In the genomic region with DNA sequence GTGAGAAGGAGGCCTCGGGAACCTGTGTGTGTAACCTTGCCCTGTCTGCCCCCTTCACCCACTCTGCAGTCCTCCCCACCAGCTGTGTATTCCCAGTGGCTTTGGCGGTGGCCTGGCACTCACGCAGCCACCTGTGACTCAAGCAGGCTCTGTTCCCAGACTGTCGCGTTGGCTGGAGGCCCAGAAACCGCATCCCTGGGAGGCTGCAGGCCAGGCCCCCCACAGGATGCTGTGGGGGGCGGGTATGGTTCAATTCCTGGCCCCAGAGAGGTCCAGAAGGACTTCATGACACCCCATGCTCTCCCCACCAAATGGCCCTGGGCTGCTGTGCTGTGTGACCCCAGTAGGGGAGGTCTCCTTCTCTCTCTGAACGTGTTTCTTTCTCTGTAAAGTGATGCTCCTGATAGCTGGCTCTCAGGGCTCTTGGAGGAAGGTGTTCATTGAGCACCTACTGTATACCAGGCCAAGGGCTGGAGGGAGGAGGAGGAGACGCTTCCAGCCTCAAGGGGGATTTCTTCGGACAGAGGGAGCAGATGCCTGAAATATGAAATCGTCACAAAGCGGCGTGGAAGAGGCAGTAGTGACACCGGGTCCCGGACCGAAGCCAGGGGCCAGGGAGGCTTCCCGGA, we compare ENCODE assay signal across 13 cellular contexts. TPM values are rescaled to one million over a fixed set of nuclear protein-coding genes. Genes with fewer than 3 reads are reported as not detected.
DNase-seq lines count a peak whose midpoint lies in the region; ATAC-seq, FAIRE-seq and TF ChIP-seq lines count a peak whose summit lies in the region.
"Had no signal": no experiment of that assay in that cellular context is flagged by ENCODE, and none has a peak within 500 bp of the region (broad histone marks: within the 10 kb centered on the region; RNA-seq: fewer than 3 reads in every experiment).

No MANE protein-coding gene starts in this region.

- no peaks in the 10 kb centered on the region for H4K20me1 ChIP-seq in K562 (replicated peaks; ENCODE audit: control insufficient read depth, insufficient read depth, low read length)

- POLR2A ChIA-PET in K562 (lab: Yijun Ruan, JAX): interaction anchor here (0.5 to 0.6 kb wide), 3 partner anchors 119 to 251 kb away, joined by 3 read pairs; no protein-coding TSS in a partner anchor

- H3K79me2 ChIP-seq in K562 (ENCODE audit: control insufficient read depth, insufficient read depth, low read length): no peaks in the 10 kb centered on the region

- no peak overlapping the region for H3K27ac Mint-ChIP-seq in stimulated activated effector memory CD8-positive, alpha-beta T cell treated with anti-CD3 and anti-CD28 coated beads, Interleukin-12 subunit alpha, Interleukin-12 subunit beta, amount 100 ng/mL, for 72 hours

- 40% methylated on average over 17 of the region's 17 CpGs for WGBS in K562 (ENCODE audit: insufficient coverage, low coverage, missing lambda C conversion rate)
- WGBS in psoas muscle, 3 donors: 28 to 39% (median 32%) methylated on average over 17 of the region's 17 CpGs

- H3K4me2 ChIP-seq in K562 (ENCODE audit: insufficient read depth, low read length): no peak overlapping the region

- no peak overlapping the region for H3K27ac ChIP-seq in K562 (ENCODE audit: extremely low read depth, low read depth, low read length)
- H3K27ac ChIP-seq in psoas muscle: no peak overlapping the region
- H3K27ac ChIP-seq: tibial nerve had no signal

- H3K9me3 Mint-ChIP-seq in stimulated activated effector memory CD8-positive, alpha-beta T cell treated with anti-CD3 and anti-CD28 coated beads, Interleukin-12 subunit alpha, Interleukin-12 subunit beta, amount 100 ng/mL, for 72 hours: peaks cover 4% of the 10 kb centered on the region

- in situ Hi-C loops in K562 (cut with MboI): loop anchor here (10.0 kb wide), 1 partner anchor 75 kb away; the partner anchor contains the start of genes PLEKHJ1 and SF3A2

- H3K36me3 Mint-ChIP-seq in stimulated activated effector memory CD8-positive, alpha-beta T cell treated with anti-CD3 and anti-CD28 coated beads, Interleukin-12 subunit alpha, Interleukin-12 subunit beta, amount 100 ng/mL, for 72 hours: no peaks in the 10 kb centered on the region

- H3K4me1 Mint-ChIP-seq in stimulated activated effector memory CD8-positive, alpha-beta T cell treated with anti-CD3 and anti-CD28 coated beads, Interleukin-12 subunit alpha, Interleukin-12 subunit beta, amount 100 ng/mL, for 72 hours: peaks cover 10% of the 10 kb centered on the region

- H3K4me3 ChIP-seq in K562 (no peak overlapping the region), psoas muscle (no peak overlapping the region)
- H3K4me3 ChIP-seq: tibial nerve had no signal

- DNase-seq in NCI-H345 (lab: John Stamatoyannopoulos, UW) (peak; percentile 66), NCI-H345 treated with DMSO at 0.1 percent for 48 hours (lab: John Stamatoyannopoulos, UW; ENCODE audit: unreplicated experiment) (no peak), NCI-H2081 treated with DMSO at 0.1 percent for 48 hours (lab: John Stamatoyannopoulos, UW) (peak; percentile 15), K562 (ENCODE audit: extremely low read depth in 1 of 4, low spot score in 3 of 4) (no peak), psoas muscle (no peak)
- DNase-seq in stimulated activated effector memory CD8-positive, alpha-beta T cell treated with anti-CD3 and anti-CD28 coated beads, Interleukin-12 subunit alpha, Interleukin-12 subunit beta, amount 100 ng/mL, for 72 hours (ENCODE audit: low spot score in 2 of 2): no peak
- DNase-seq: ACHN, islet precursor cell, OCI-M1 had no signal

- no peak overlapping the region for H2AFZ ChIP-seq in K562 (ENCODE audit: low read depth, low read length)

- TF ChIP-seq RAD21 in K562 (CRISPR knock-in tag; conservative IDR thresholded peaks at IDR 0.05 in 1 of 2, IDR thresholded peaks at IDR 0.05 in 1 of 2): no peak

- H3K9ac ChIP-seq in K562 (ENCODE audit: insufficient read depth in 1 of 2, low read depth in 2 of 2, low read length in 2 of 2): 0 out of 4 replicates have a peak overlapping the region, but pooled peaks of 1 of the 2 experiments have one; percentile 43

- H3K27me3 ChIP-seq in K562 (ENCODE audit: control insufficient read depth in 2 of 2, insufficient read depth in 2 of 2, low read length in 2 of 2) (peaks cover 0 to 9% of the 10 kb centered on the region in 2 experiments; a peak in 2 of 5 replicates), psoas muscle (ENCODE audit: insufficient read depth in 3 of 3, low read length in 2 of 3) (peaks cover 0 to 14% (median 5%) of the 10 kb centered on the region in 3 donors)

- intact Hi-C loops in K562 (cut with micrococcal nuclease) (no loop called here), psoas muscle (cut with DNase I) (loop anchor here in 1 of 2 donors (10.0 kb wide), 1 partner anchor 75 kb away; the partner anchor contains the start of genes PLEKHJ1 and SF3A2)

- peaks cover 3 to 45% of the 10 kb centered on the region in 2 experiments; a peak in 3 of 5 replicates for H3K4me1 ChIP-seq in K562 (replicated peaks in 1 of 2; ENCODE audit: control insufficient read depth in 2 of 2, insufficient read depth in 2 of 2, low read length in 2 of 2)
- H3K4me1 ChIP-seq in psoas muscle: no peaks in the 10 kb centered on the region

- peak; percentile 16; the same call in 2 of the 3 replicates for ATAC-seq in K562
- peak; percentile 41 to 76 (median 63) for ATAC-seq in psoas muscle
- ATAC-seq in stimulated activated effector memory CD8-positive, alpha-beta T cell treated with anti-CD3 and anti-CD28 coated beads, Interleukin-12 subunit alpha, Interleukin-12 subunit beta, amount 100 ng/mL, for 72 hours: no peak
- ATAC-seq in GM21723 (IDR thresholded peaks at IDR 0.05; ENCODE audit: unreplicated experiment): no peak
- ATAC-seq in HG02981 (IDR thresholded peaks at IDR 0.05; ENCODE audit: unreplicated experiment): no peak
- ATAC-seq: activated CD4-positive, CD25-positive, alpha-beta regulatory T cell treated with anti-CD3 and anti-CD28 coated beads, Interleukin-2, amount 50 U/mL, for 24 hours had no signal

- H3K4me3 Mint-ChIP-seq in stimulated activated effector memory CD8-positive, alpha-beta T cell treated with anti-CD3 and anti-CD28 coated beads, Interleukin-12 subunit alpha, Interleukin-12 subunit beta, amount 100 ng/mL, for 72 hours: no peak overlapping the region

- no peaks in the 10 kb centered on the region for H3K9me1 ChIP-seq in K562 (ENCODE audit: control insufficient read depth, insufficient read depth, low read length)

- H3K36me3 ChIP-seq in K562 (ENCODE audit: control insufficient read depth, insufficient read depth, low read length) (no peaks in the 10 kb centered on the region), psoas muscle (ENCODE audit: insufficient read depth in 1 of 2, low read depth in 1 of 2) (no peaks in the 10 kb centered on the region)
- H3K36me3 ChIP-seq: tibial nerve had no signal

- TF ChIP-seq POLR2A in K562 (conservative IDR thresholded peaks at IDR 0.05): no peak

- TF ChIP-seq CTCF in K562 (IDR thresholded peaks at IDR 0.05 in 2 of 3, conservative IDR thresholded peaks at IDR 0.05 in 1 of 3; ENCODE audit: insufficient read depth in 2 of 3, low read depth in 1 of 3, low read length in 3 of 3) (no peak), psoas muscle (IDR thresholded peaks at IDR 0.05) (no peak)

- no TSS peak for BruUV-seq in K562 (replicated peaks; lab: Mats Ljungman, UMichigan)

- CTCF ChIA-PET in K562 (lab: Yijun Ruan, JAX; ENCODE audit: low intra/inter-chr PET ratio): no interaction called here

- no peak for TF ChIP-seq EP300 in K562 (IDR thresholded peaks at IDR 0.05; ENCODE audit: low read length)

- H3K9me3 ChIP-seq in K562 (replicated peaks; ENCODE audit: control insufficient read depth, insufficient read depth, low read depth, low read length) (peaks cover 4% of the 10 kb centered on the region), psoas muscle (peaks cover under 1% of the 10 kb centered on the region)

- FAIRE-seq in K562 (lab: Jason Lieb, UNC): no peak

RNA-seq across cellular contexts. Expression of gene LINGO3, which starts 1.9 kb away (rescaled TPM):
- total RNA-seq in K562 (2011; cell fraction: chromatin; rRNA removed; ENCODE audit: low replicate concordance): not detected in 2 replicates
- total RNA-seq in K562 (2011; cell fraction: nucleolus; rRNA removed): not detected in 2 replicates
- total RNA-seq in K562 (2011; cell fraction: nucleoplasm; rRNA removed): not detected in 2 replicates
- total RNA-seq in K562 (2014; rRNA removed) (0.05 TPM in 1 of 2 replicates, not detected in the other), K562 (2014; rRNA removed; fragmentation: Illumina TruSeq; extraction: Trizol) (not detected in 2 replicates), K562 (2015; rRNA removed; fragmentation: Illumina TruSeq; extraction: Trizol) (not detected in 2 replicates), K562 (2021) (not detected in 2 replicates), psoas muscle (not detected)
- polyA plus RNA-seq in K562 (2011; rRNA removed) (0.03 and 0.07 TPM in 2 replicates), K562 (2014; fragmentation: Illumina TruSeq; extraction: Trizol) (not detected in 2 replicates), K562 (2014; fragmentation: Nextera tagmentation; extraction: Ambion mirVana) (under 1 TPM in 1 of 2 experiments, not detected in 1; 0.03 TPM), K562 (2014; rRNA removed) (not detected in 2 replicates), psoas muscle (under 1 TPM in 1 of 3 donors, not detected in 2; 0.04 TPM)
- 0.06 and 0.07 TPM in 2 replicates for polyA plus RNA-seq in K562 (2011; cell fraction: cytosol; rRNA removed)
- polyA plus RNA-seq in K562 (2011; cell fraction: nucleus; rRNA removed): not detected in 2 replicates
- polyA plus RNA-seq in K562 (2012): 0.47 and 1.6 TPM in 2 replicates
- not detected in 2 replicates for polyA minus RNA-seq in K562 (2011; rRNA and poly(A)+ RNA removed)
- polyA minus RNA-seq in K562 (2011; cell fraction: cytosol; rRNA and poly(A)+ RNA removed): not detected in 2 replicates
- polyA minus RNA-seq in K562 (2011; cell fraction: nucleus; rRNA and poly(A)+ RNA removed): not detected in 2 replicates

RNA-seq across cellular contexts. Expression of gene LSM7, which starts 18.5 kb away (rescaled TPM):
- 46.8 and 94.0 TPM in 2 replicates for total RNA-seq in K562 (2011; cell fraction: chromatin; rRNA removed; ENCODE audit: low replicate concordance)
- 108 and 115 TPM in 2 replicates for total RNA-seq in K562 (2011; cell fraction: nucleolus; rRNA removed)
- total RNA-seq in K562 (2011; cell fraction: nucleoplasm; rRNA removed): 89.3 and 125 TPM in 2 replicates
- total RNA-seq in K562 (2014; rRNA removed): 408 and 578 TPM in 2 replicates
- 117 and 146 TPM in 2 replicates for total RNA-seq in K562 (2014; rRNA removed; fragmentation: Illumina TruSeq; extraction: Trizol)
- 261 and 265 TPM in 2 replicates for total RNA-seq in K562 (2015; rRNA removed; fragmentation: Illumina TruSeq; extraction: Trizol)
- 284 and 286 TPM in 2 replicates for total RNA-seq in K562 (2021)
- 450 and 480 TPM in 2 replicates for polyA plus RNA-seq in K562 (2011; rRNA removed)
- polyA plus RNA-seq in K562 (2011; cell fraction: cytosol; rRNA removed): 1,525 and 1,825 TPM in 2 replicates
- polyA plus RNA-seq in K562 (2011; cell fraction: nucleus; rRNA removed): 285 TPM in 2 replicates
- polyA plus RNA-seq in K562 (2012): 272 and 399 TPM in 2 replicates
- 147 and 242 TPM in 2 replicates for polyA plus RNA-seq in K562 (2014; fragmentation: Illumina TruSeq; extraction: Trizol)
- 100 to 1,000 TPM in 1 of 2 experiments, 10 to 100 TPM in 1; 40.5 to 147 TPM for polyA plus RNA-seq in K562 (2014; fragmentation: Nextera tagmentation; extraction: Ambion mirVana)
- polyA plus RNA-seq in K562 (2014; rRNA removed): 650 and 690 TPM in 2 replicates
- 39.4 and 52.2 TPM in 2 replicates for polyA minus RNA-seq in K562 (2011; rRNA and poly(A)+ RNA removed)
- 59.3 and 94.0 TPM in 2 replicates for polyA minus RNA-seq in K562 (2011; cell fraction: cytosol; rRNA and poly(A)+ RNA removed)
- polyA minus RNA-seq in K562 (2011; cell fraction: nucleus; rRNA and poly(A)+ RNA removed): 39.6 and 56.8 TPM in 2 replicates
- total RNA-seq in psoas muscle: 10 to 100 TPM; 42.2 to 89.8 (median 47.8) TPM
- 100 to 1,000 TPM; 128 to 323 (median 141) TPM for polyA plus RNA-seq in psoas muscle

RNA-seq across cellular contexts. Expression of gene SPPL2B, which starts 18.6 kb away (rescaled TPM):
- total RNA-seq in K562 (2011; cell fraction: chromatin; rRNA removed; ENCODE audit: low replicate concordance): 147 and 415 TPM in 2 replicates
- total RNA-seq in K562 (2011; cell fraction: nucleolus; rRNA removed): 310 and 318 TPM in 2 replicates
- total RNA-seq in K562 (2011; cell fraction: nucleoplasm; rRNA removed): 175 and 195 TPM in 2 replicates
- total RNA-seq in K562 (2014; rRNA removed) (32.0 and 33.9 TPM in 2 replicates), K562 (2014; rRNA removed; fragmentation: Illumina TruSeq; extraction: Trizol) (2.6 and 4.1 TPM in 2 replicates), K562 (2015; rRNA removed; fragmentation: Illumina TruSeq; extraction: Trizol) (15.1 and 16.9 TPM in 2 replicates), K562 (2021) (63.6 and 74.0 TPM in 2 replicates), psoas muscle (10 to 100 TPM; 21.1 to 38.0 (median 27.7) TPM)
- polyA plus RNA-seq in K562 (2011; rRNA removed) (24.9 and 30.0 TPM in 2 replicates), K562 (2014; fragmentation: Illumina TruSeq; extraction: Trizol) (8.4 and 19.9 TPM in 2 replicates), K562 (2014; fragmentation: Nextera tagmentation; extraction: Ambion mirVana) (under 1 TPM; 0.20 to 0.29 TPM), K562 (2014; rRNA removed) (62.9 and 81.2 TPM in 2 replicates), psoas muscle (10 to 100 TPM; 11.4 to 22.1 (median 19.4) TPM)
- 28.7 and 44.8 TPM in 2 replicates for polyA plus RNA-seq in K562 (2011; cell fraction: cytosol; rRNA removed)
- 317 and 559 TPM in 2 replicates for polyA plus RNA-seq in K562 (2011; cell fraction: nucleus; rRNA removed)
- 67.0 and 110 TPM in 2 replicates for polyA plus RNA-seq in K562 (2012)
- 3.4 and 6.9 TPM in 2 replicates for polyA minus RNA-seq in K562 (2011; rRNA and poly(A)+ RNA removed)
- polyA minus RNA-seq in K562 (2011; cell fraction: cytosol; rRNA and poly(A)+ RNA removed): 14.0 and 22.7 TPM in 2 replicates
- polyA minus RNA-seq in K562 (2011; cell fraction: nucleus; rRNA and poly(A)+ RNA removed): 52.0 and 52.1 TPM in 2 replicates

RNA-seq across cellular contexts. Expression of gene PEAK3, which starts 27.9 kb away (rescaled TPM):
- total RNA-seq in K562 (2011; cell fraction: chromatin; rRNA removed; ENCODE audit: low replicate concordance): 0.49 TPM in 1 of 2 replicates, not detected in the other
- total RNA-seq in K562 (2011; cell fraction: nucleolus; rRNA removed): 0.17 TPM in 1 of 2 replicates, not detected in the other
- total RNA-seq in K562 (2011; cell fraction: nucleoplasm; rRNA removed): not detected in 2 replicates
- 0.16 TPM in 1 of 2 replicates, not detected in the other for total RNA-seq in K562 (2014; rRNA removed)
- total RNA-seq in K562 (2014; rRNA removed; fragmentation: Illumina TruSeq; extraction: Trizol): not detected in 2 replicates
- total RNA-seq in K562 (2015; rRNA removed; fragmentation: Illumina TruSeq; extraction: Trizol): not detected in 2 replicates
- total RNA-seq in K562 (2021): 0.13 and 0.40 TPM in 2 replicates
- polyA plus RNA-seq in K562 (2011; rRNA removed): 0.03 TPM in 1 of 2 replicates, not detected in the other
- polyA plus RNA-seq in K562 (2011; cell fraction: cytosol; rRNA removed): not detected in 2 replicates
- 0.10 TPM in 1 of 2 replicates, not detected in the other for polyA plus RNA-seq in K562 (2011; cell fraction: nucleus; rRNA removed)
- 0.27 and 0.66 TPM in 2 replicates for polyA plus RNA-seq in K562 (2012)
- 0.06 TPM in 1 of 2 replicates, not detected in the other for polyA plus RNA-seq in K562 (2014; fragmentation: Illumina TruSeq; extraction: Trizol)
- polyA plus RNA-seq in K562 (2014; fragmentation: Nextera tagmentation; extraction: Ambion mirVana): not detected
- polyA plus RNA-seq in K562 (2014; rRNA removed): 0.07 TPM in 1 of 2 replicates, not detected in the other
- polyA minus RNA-seq in K562 (2011; rRNA and poly(A)+ RNA removed): not detected in 2 replicates
- polyA minus RNA-seq in K562 (2011; cell fraction: cytosol; rRNA and poly(A)+ RNA removed): not detected in 2 replicates
- polyA minus RNA-seq in K562 (2011; cell fraction: nucleus; rRNA and poly(A)+ RNA removed): 0.11 and 0.13 TPM in 2 replicates
- under 1 TPM; 0.12 to 0.20 (median 0.14) TPM for total RNA-seq in psoas muscle
- under 1 TPM in 2 of 3 donors, not detected in 1; 0.01 to 0.08 TPM for polyA plus RNA-seq in psoas muscle

RNA-seq across cellular contexts. Expression of gene TMPRSS9, which starts 50.2 kb away (rescaled TPM):
- 1.7 TPM in 1 of 2 replicates, not detected in the other for total RNA-seq in K562 (2011; cell fraction: chromatin; rRNA removed; ENCODE audit: low replicate concordance)
- total RNA-seq in K562 (2011; cell fraction: nucleolus; rRNA removed): 0.33 and 0.66 TPM in 2 replicates
- total RNA-seq in K562 (2011; cell fraction: nucleoplasm; rRNA removed): 0.15 TPM in 1 of 2 replicates, not detected in the other
- not detected in 2 replicates for total RNA-seq in K562 (2014; rRNA removed)
- total RNA-seq in K562 (2014; rRNA removed; fragmentation: Illumina TruSeq; extraction: Trizol): not detected in 2 replicates
- not detected in 2 replicates for total RNA-seq in K562 (2015; rRNA removed; fragmentation: Illumina TruSeq; extraction: Trizol)
- total RNA-seq in K562 (2021): 0.11 TPM in 1 of 2 replicates, not detected in the other
- 0.01 TPM in 1 of 2 replicates, not detected in the other for polyA plus RNA-seq in K562 (2011; rRNA removed)
- 0.03 TPM in 1 of 2 replicates, not detected in the other for polyA plus RNA-seq in K562 (2011; cell fraction: cytosol; rRNA removed)
- 0.04 and 0.24 TPM in 2 replicates for polyA plus RNA-seq in K562 (2011; cell fraction: nucleus; rRNA removed)
- polyA plus RNA-seq in K562 (2012): 0.34 and 2.1 TPM in 2 replicates
- polyA plus RNA-seq in K562 (2014; fragmentation: Illumina TruSeq; extraction: Trizol): not detected in 2 replicates
- polyA plus RNA-seq in K562 (2014; fragmentation: Nextera tagmentation; extraction: Ambion mirVana): not detected
- 0.03 TPM in 1 of 2 replicates, not detected in the other for polyA plus RNA-seq in K562 (2014; rRNA removed)
- not detected in 2 replicates for polyA minus RNA-seq in K562 (2011; rRNA and poly(A)+ RNA removed)
- polyA minus RNA-seq in K562 (2011; cell fraction: cytosol; rRNA and poly(A)+ RNA removed): not detected in 2 replicates
- polyA minus RNA-seq in K562 (2011; cell fraction: nucleus; rRNA and poly(A)+ RNA removed): 0.11 TPM in 1 of 2 replicates, not detected in the other
- total RNA-seq in psoas muscle: under 1 TPM in 1 of 4 donors, not detected in 3; 0.17 TPM
- polyA plus RNA-seq in psoas muscle: not detected
- total RNA-seq: tibial nerve had no signal

Comparison
In these comparisons a context has a peak if more than half of its experiments do, and no peak if none do; other contexts are left out.
1. DNase-seq: peak in NCI-H345 (single experiment) and NCI-H2081 treated with DMSO at 0.1 percent for 48 hours (single experiment); none in NCI-H345 treated with DMSO at 0.1 percent for 48 hours (single experiment), K562 (0 of 4), psoas muscle (0 of 2) and stimulated activated effector memory CD8-positive, alpha-beta T cell treated with anti-CD3 and anti-CD28 coated beads, Interleukin-12 subunit alpha, Interleukin-12 subunit beta, amount 100 ng/mL, for 72 hours (0 of 2).
2. ATAC-seq: peak in K562 (single experiment) and psoas muscle (4 of 4); none in stimulated activated effector memory CD8-positive, alpha-beta T cell treated with anti-CD3 and anti-CD28 coated beads, Interleukin-12 subunit alpha, Interleukin-12 subunit beta, amount 100 ng/mL, for 72 hours (single experiment), GM21723 (single experiment) and HG02981 (single experiment).